ENCODE assay signal across 8 cellular contexts in genomic region chr10:24382979-24383663, GRCh38.
DNase-seq lines count a peak whose midpoint lies in the region; ATAC-seq and FAIRE-seq lines count a peak whose summit lies in the region.

No MANE protein-coding gene starts in this region.

- H3K4me1 ChIP-seq in iPS-18a (ENCODE audit: control insufficient read depth, low read depth, low read length): peaks cover 25% of the 10 kb centered on the region

- H3K4me3 ChIP-seq in H7 (ENCODE audit: insufficient read depth, low read depth, low read length) (no peak overlapping the region), iPS-18a (ENCODE audit: low read length) (no peak overlapping the region)

- peak; percentile 55 for ATAC-seq in GM18519 (IDR thresholded peaks at IDR 0.05; ENCODE audit: low FRiP score, unreplicated experiment)

- H3K9ac ChIP-seq in iPS-18a (ENCODE audit: low read length): peak overlapping the region; percentile 20

- H3K27me3 ChIP-seq in H7 (ENCODE audit: control insufficient read depth, insufficient read depth, low read length) (no peaks in the 10 kb centered on the region), iPS-18a (ENCODE audit: control insufficient read depth, insufficient read depth, low read length) (no peaks in the 10 kb centered on the region)

- DNase-seq in H7 (peak; percentile 22), NCI-H526 (lab: John Stamatoyannopoulos, UW) (peak; percentile 58 to 60), urothelium cell line (ENCODE audit: low spot score) (peak; percentile 45), NAMALWA (ENCODE audit: low spot score) (no peak), MV-4-11 (lab: John Stamatoyannopoulos, UW) (no peak)
- no peak for DNase-seq in effector CD4-positive, alpha-beta T cell

- FAIRE-seq in urothelium cell line (lab: Jason Lieb, UNC): peak; percentile 44

- H3K9me3 ChIP-seq in iPS-18a (ENCODE audit: control insufficient read depth, low read depth, low read length): no peaks in the 10 kb centered on the region

- H3K36me3 ChIP-seq in H7 (replicated peaks; ENCODE audit: control insufficient read depth, insufficient read depth, low read length) (no peaks in the 10 kb centered on the region), iPS-18a (ENCODE audit: control insufficient read depth, low read depth, low read length) (no peaks in the 10 kb centered on the region)

- H3K27ac ChIP-seq in iPS-18a (ENCODE audit: low read length): no peak overlapping the region

Comparison
In these comparisons a context has a peak if more than half of its experiments do, and no peak if none do; other contexts are left out.
1. DNase-seq: peak in H7 (single experiment), NCI-H526 (2 of 2) and urothelium cell line (single experiment); none in NAMALWA (single experiment), MV-4-11 (single experiment) and effector CD4-positive, alpha-beta T cell (single experiment).